18 cellular contexts compared by ENCODE assay signal in genomic region chr4:148166132-148166531, GRCh38.
A peak's percentile ranks its signal among the peaks of the same experiment; 100 is the strongest.
DNase-seq lines count a peak whose midpoint lies in the region; ATAC-seq, FAIRE-seq and TF ChIP-seq lines count a peak whose summit lies in the region.
"Had no signal": no experiment of that assay in that cellular context is flagged by ENCODE, and none has a peak within 500 bp of the region (broad histone marks: within the 10 kb centered on the region; RNA-seq: fewer than 3 reads in every experiment).

No MANE protein-coding gene starts in this region.

- no peaks in the 10 kb centered on the region for H3K9me3 ChIP-seq in keratinocyte (ENCODE audit: control insufficient read depth, low read depth, low read length)

- ATAC-seq in HG02870 (IDR thresholded peaks at IDR 0.05; ENCODE audit: unreplicated experiment) = no peak
- ATAC-seq: HCT116; PC-3; stimulated activated effector memory CD8-positive, alpha-beta T cell treated with anti-CD3 and anti-CD28 coated beads, Interleukin-12 subunit alpha, Interleukin-12 subunit beta, amount 100 ng/mL, for 72 hours had no signal

- H3K9me1 ChIP-seq in keratinocyte (ENCODE audit: control insufficient read depth, extremely low read depth, insufficient read depth, low read length) = no peaks in the 10 kb centered on the region

- no peaks in the 10 kb centered on the region for H3K27me3 ChIP-seq in keratinocyte (ENCODE audit: control insufficient read depth, extremely low read depth, insufficient read depth, low read length)

- no peak overlapping the region for H3K9ac ChIP-seq in keratinocyte (ENCODE audit: control insufficient read depth, extremely low read depth, insufficient read depth, low read length)

- H3K27ac ChIP-seq in coronary artery = peak overlapping the region; percentile 44 to 71
- H3K27ac ChIP-seq in keratinocyte (ENCODE audit: control insufficient read depth, insufficient read depth, low read length) = no peak overlapping the region
- H3K27ac ChIP-seq: HL-60 had no signal

- peaks cover 33% of the 10 kb centered on the region for H3K4me1 ChIP-seq in keratinocyte (ENCODE audit: control insufficient read depth, extremely low read depth, insufficient read depth, low read length)

- peak overlapping the region; percentile 83 for H2AFZ ChIP-seq in keratinocyte (ENCODE audit: control insufficient read depth, low read length)

- TF ChIP-seq CTCF in coronary artery (IDR thresholded peaks at IDR 0.05) (no peak), keratinocyte (optimal IDR thresholded peaks at IDR 0.05 in 1 of 3, IDR thresholded peaks at IDR 0.05 in 1 of 3, conservative IDR thresholded peaks at IDR 0.05 in 1 of 3; ENCODE audit: extremely low read depth in 1 of 3, insufficient read depth in 2 of 3, low read length in 3 of 3) (no peak)

- peak overlapping the region; percentile 45 for H3K4me3 ChIP-seq in coronary artery
- no peak overlapping the region for H3K4me3 ChIP-seq in keratinocyte (ENCODE audit: control insufficient read depth in 2 of 3, extremely low read depth in 1 of 3, insufficient read depth in 2 of 3, low read depth in 1 of 3, low read length in 3 of 3)
- H3K4me3 ChIP-seq in skeletal muscle cell (ENCODE audit: low read depth, low read length) = no peak overlapping the region

- no peaks in the 10 kb centered on the region for H3K36me3 ChIP-seq in keratinocyte (ENCODE audit: control insufficient read depth in 2 of 2, extremely low read depth in 1 of 2, insufficient read depth in 2 of 2, low read length in 2 of 2)

- dilution Hi-C loops in keratinocyte (cut with MboI; ENCODE audit: extremely low pct_ligation_motif_present, low sequenced_read_pairs) = no loop called here

- H3K79me2 ChIP-seq in keratinocyte (ENCODE audit: control insufficient read depth, insufficient read depth, low read length) = no peaks in the 10 kb centered on the region

- peak overlapping the region; percentile 22 for H3K4me2 ChIP-seq in keratinocyte (ENCODE audit: control insufficient read depth, extremely low read depth, insufficient read depth, low read depth, low read length)

- peak; percentile 20 for DNase-seq in AG08396 (ENCODE audit: low spot score)
- DNase-seq in coronary artery (ENCODE audit: low spot score) = no peak
- DNase-seq in keratinocyte (ENCODE audit: low read depth, low spot score) = no peak
- DNase-seq in skeletal muscle cell (ENCODE audit: low read depth) = peak; percentile 10
- no peak for DNase-seq in HTR-8/SVneo (ENCODE audit: insufficient read length, low spot score)
- DNase-seq in SIG-M5 treated with dmso at 0.1 percent for 504 hours (lab: John Stamatoyannopoulos, UW; ENCODE audit: unreplicated experiment) = no peak
- no peak for DNase-seq in foreskin melanocyte
- DNase-seq: ACHN; activated CD8-positive, alpha-beta memory T cell treated with anti-CD3 and anti-CD28 coated beads, Interleukin-2, amount 50 U/mL, for 4 hours; erythroblast; Karpas-422; NCI-H446 treated with DMSO at 0.1 percent for 48 hours; PC-3; stimulated activated CD4-positive, alpha-beta T cell treated with anti-CD3 and anti-CD28 coated beads, Interleukin-4, amount 100 ng/mL, for 24 hours had no signal

- no peaks in the 10 kb centered on the region for H4K20me1 ChIP-seq in keratinocyte (ENCODE audit: control insufficient read depth, extremely low read depth, insufficient read depth, low read length)

- no peak for FAIRE-seq in keratinocyte (lab: Jason Lieb, UNC)
- FAIRE-seq in HTR-8/SVneo (lab: Jason Lieb, UNC) = no peak

Comparison
In these comparisons a context has a peak if more than half of its experiments do, and no peak if none do; other contexts are left out.
1. DNase-seq: peak in AG08396 (single experiment) and skeletal muscle cell (single experiment); none in coronary artery (single experiment), keratinocyte (single experiment), HTR-8/SVneo (single experiment), SIG-M5 treated with dmso at 0.1 percent for 504 hours (single experiment) and foreskin melanocyte (single experiment).